16 cellular contexts compared by ENCODE assay signal in the genomic region with DNA sequence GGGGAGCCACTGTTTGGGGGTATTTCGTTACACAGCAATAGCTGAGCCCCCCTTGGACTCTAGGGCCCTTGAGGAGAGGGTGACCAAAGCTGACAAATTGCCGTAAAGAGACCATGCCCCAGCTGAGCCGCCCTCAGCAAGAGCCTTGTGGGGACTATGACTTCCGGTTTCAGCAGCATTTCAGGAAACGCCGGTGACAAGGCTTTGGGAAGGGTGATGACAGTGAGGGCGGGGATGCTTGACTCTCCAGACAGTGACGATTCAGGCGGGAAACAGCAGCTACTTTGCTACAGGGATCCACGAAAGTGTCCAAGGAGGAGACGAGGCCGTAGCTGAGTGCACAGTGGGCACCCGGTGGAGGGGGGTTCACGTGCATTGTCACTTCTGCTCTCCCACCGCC.
"Had no signal": no experiment of that assay in that cellular context is flagged by ENCODE, and none has a peak within 500 bp of the region (broad histone marks: within the 10 kb centered on the region; RNA-seq: fewer than 3 reads in every experiment).

No MANE protein-coding gene starts in this region.

- H3K27ac ChIP-seq: adrenal gland, coronary artery, foreskin keratinocyte, right atrium auricular region, VCaP had no signal

- H3K4me3 Mint-ChIP-seq: activated T-helper 1 cell treated with anti-CD3 and anti-CD28 coated beads, Interleukin-12 subunit alpha, Interleukin-12 subunit beta, Interleukin-2, Interleukin-4 antibody, amounts not matched to agents 30 ng/mL and 10 ng/mL and 1 ng/mL, durations not matched to agents 14 hours and 24 hours and 36 hours; stimulated activated memory B cell treated with anti-CD40 and anti-IgM and Interleukin-4, amounts not matched to agents 10 μg/mL and 1 μg/mL and 100 μg/mL, for 72 hours had no signal

- DNase-seq: activated naive CD4-positive, alpha-beta T cell; effector CD4-positive, alpha-beta T cell; foreskin keratinocyte; mammary epithelial cell; naive thymus-derived CD4-positive, alpha-beta T cell; small intestine; substantia nigra; trophoblast cell had no signal

- ATAC-seq: foreskin keratinocyte; left lobe of liver; naive thymus-derived CD4-positive, alpha-beta T cell; stimulated activated memory B cell treated with anti-CD40 and anti-IgM and Interleukin-4, amounts not matched to agents 10 μg/mL and 1 μg/mL and 100 μg/mL, for 72 hours had no signal

- H3K27me3 ChIP-seq: adrenal gland, right atrium auricular region had no signal

- H3K9me3 ChIP-seq: adrenal gland, right atrium auricular region had no signal

- H3K4me3 ChIP-seq: adrenal gland, coronary artery, right atrium auricular region had no signal

- FAIRE-seq: endothelial cell of umbilical vein, small intestine had no signal

- H3K4me1 ChIP-seq: adrenal gland, foreskin keratinocyte, right atrium auricular region had no signal

- H3K36me3 ChIP-seq: adrenal gland, right atrium auricular region had no signal

- H3K27ac Mint-ChIP-seq: activated T-helper 1 cell treated with anti-CD3 and anti-CD28 coated beads, Interleukin-12 subunit alpha, Interleukin-12 subunit beta, Interleukin-2, Interleukin-4 antibody, amounts not matched to agents 30 ng/mL and 10 ng/mL and 1 ng/mL, durations not matched to agents 14 hours and 24 hours and 36 hours; naive thymus-derived CD4-positive, alpha-beta T cell; stimulated activated memory B cell treated with anti-CD40 and anti-IgM and Interleukin-4, amounts not matched to agents 10 μg/mL and 1 μg/mL and 100 μg/mL, for 72 hours had no signal

- H3K4me1 Mint-ChIP-seq: stimulated activated memory B cell treated with anti-CD40 and anti-IgM and Interleukin-4, amounts not matched to agents 10 μg/mL and 1 μg/mL and 100 μg/mL, for 72 hours had no signal

- H3K9me3 Mint-ChIP-seq: activated T-helper 1 cell treated with anti-CD3 and anti-CD28 coated beads, Interleukin-12 subunit alpha, Interleukin-12 subunit beta, Interleukin-2, Interleukin-4 antibody, amounts not matched to agents 30 ng/mL and 10 ng/mL and 1 ng/mL, durations not matched to agents 14 hours and 24 hours and 36 hours had no signal
